24 cellular contexts compared by ENCODE assay signal in genomic region chr13:111409413-111409812, GRCh38.
DNase-seq lines count a peak whose midpoint lies in the region; ATAC-seq and TF ChIP-seq lines count a peak whose summit lies in the region.
"Had no signal": no experiment of that assay in that cellular context is flagged by ENCODE, and none has a peak within 500 bp of the region (broad histone marks: within the 10 kb centered on the region; RNA-seq: fewer than 3 reads in every experiment).

No MANE protein-coding gene starts in this region.

- in situ Hi-C loops in gastrocnemius medialis (cut with MboI; ENCODE audit: low sequenced_read_pairs in 4 of 4): no loop called here

- H3K27me3 Mint-ChIP-seq in neural progenitor cell (ENCODE audit: insufficient read depth, low read depth): peaks cover 6% of the 10 kb centered on the region

- H3K4me3 ChIP-seq in neural progenitor cell (no peak overlapping the region), gastrocnemius medialis (no peak overlapping the region)
- H3K4me3 ChIP-seq: MG63 had no signal

- ATAC-seq in left colon: peak; percentile 83
- ATAC-seq in gastrocnemius medialis: no peak
- no peak for ATAC-seq in HG03159 (IDR thresholded peaks at IDR 0.05; ENCODE audit: unreplicated experiment)
- no peak for ATAC-seq in HG03378 (IDR thresholded peaks at IDR 0.05; ENCODE audit: unreplicated experiment)
- ATAC-seq: CD8-positive, alpha-beta T cell had no signal

- intact Hi-C loops in left colon (cut with DNase I, micrococcal nuclease): no loop called here
- intact Hi-C loops in gastrocnemius medialis (cut with DNase I; ENCODE audit: low total_unique reads): no loop called here

- H3K36me3 Mint-ChIP-seq in neural progenitor cell: no peaks in the 10 kb centered on the region
- H3K36me3 Mint-ChIP-seq: CD8-positive, alpha-beta T cell had no signal

- peaks cover 43% of the 10 kb centered on the region for H3K4me1 Mint-ChIP-seq in neural progenitor cell
- H3K4me1 Mint-ChIP-seq: B cell had no signal

- DNase-seq in NCI-H1436 (lab: John Stamatoyannopoulos, UW) (peak; percentile 44), NCI-H1436 treated with DMSO at 0.1 percent for 48 hours (lab: John Stamatoyannopoulos, UW) (no peak), NCI-H1417 (lab: John Stamatoyannopoulos, UW) (peak in 2 of 3 experiments; percentile 38 to 65), left colon (no peak), neural progenitor cell (ENCODE audit: low spot score) (no peak), gastrocnemius medialis (no peak)
- DNase-seq: CD8-positive, alpha-beta T cell; DMS 273 treated with DMSO at 0.1 percent for 48 hours; GF-D8; H9; IMR-90; KG1; MG63; NCI-H1105 treated with DMSO at 0.1 percent for 48 hours; NCI-H1930; NCI-H446; NCI-H748 treated with DMSO at 0.1 percent for 48 hours; SK-N-SH; SW 1271 had no signal

- peaks cover 26% of the 10 kb centered on the region for H3K4me1 ChIP-seq in neural progenitor cell
- no peaks in the 10 kb centered on the region for H3K4me1 ChIP-seq in gastrocnemius medialis

- H3K27me3 ChIP-seq in neural progenitor cell: no peaks in the 10 kb centered on the region
- H3K27me3 ChIP-seq in gastrocnemius medialis: peaks cover 28 to 45% (median 31%) of the 10 kb centered on the region in 3 donors

- H3K4me3 Mint-ChIP-seq in neural progenitor cell: no peak overlapping the region
- H3K4me3 Mint-ChIP-seq: B cell; CD8-positive, alpha-beta T cell; H9 had no signal

- H3K4me2 ChIP-seq in neural progenitor cell: no peak overlapping the region
- H3K4me2 ChIP-seq: SK-N-SH had no signal

- no peak overlapping the region for H3K27ac ChIP-seq in neural progenitor cell
- H3K27ac ChIP-seq in gastrocnemius medialis: no peak overlapping the region
- H3K27ac ChIP-seq: 22Rv1, C4-2B had no signal

- H3K36me3 ChIP-seq in neural progenitor cell (no peaks in the 10 kb centered on the region), gastrocnemius medialis (no peaks in the 10 kb centered on the region)
- H3K36me3 ChIP-seq: MG63 had no signal

- no peaks in the 10 kb centered on the region for H3K79me2 ChIP-seq in neural progenitor cell (ENCODE audit: low read depth)

- TF ChIP-seq CTCF in neural progenitor cell (IDR thresholded peaks at IDR 0.05) (no peak), gastrocnemius medialis (IDR thresholded peaks at IDR 0.05 in 4 of 5, conservative IDR thresholded peaks at IDR 0.05 in 1 of 5) (no peak)

- H3K9me3 Mint-ChIP-seq in neural progenitor cell: peaks cover 2% of the 10 kb centered on the region
- H3K9me3 Mint-ChIP-seq: CD8-positive, alpha-beta T cell; H9 had no signal

- H3F3A ChIP-seq in neural progenitor cell (ENCODE audit: low read depth): no peaks in the 10 kb centered on the region

- no peak overlapping the region for H2AFZ ChIP-seq in neural progenitor cell (replicated peaks)

- H3K9me3 ChIP-seq in neural progenitor cell (ENCODE audit: low read depth) (no peaks in the 10 kb centered on the region), gastrocnemius medialis (no peaks in the 10 kb centered on the region)
- H3K9me3 ChIP-seq: MG63, SK-N-SH had no signal

- no peaks in the 10 kb centered on the region for H4K20me1 ChIP-seq in neural progenitor cell (ENCODE audit: low read depth)

- TF ChIP-seq POLR2A in gastrocnemius medialis (IDR thresholded peaks at IDR 0.05): no peak

- no peak overlapping the region for H3K9ac ChIP-seq in neural progenitor cell
- H3K9ac ChIP-seq: SK-N-SH had no signal

- peak overlapping the region; percentile 29 for H3K27ac Mint-ChIP-seq in neural progenitor cell
- H3K27ac Mint-ChIP-seq: B cell; CD8-positive, alpha-beta T cell; H9 had no signal

Comparison
In these comparisons a context has a peak if more than half of its experiments do, and no peak if none do; other contexts are left out.
1. DNase-seq: peak in NCI-H1436 (single experiment) and NCI-H1417 (2 of 3); none in NCI-H1436 treated with DMSO at 0.1 percent for 48 hours (single experiment), left colon (0 of 2), neural progenitor cell (single experiment) and gastrocnemius medialis (0 of 2).